Comparison of ENCODE assay signal across 24 cellular contexts in the genomic region with DNA sequence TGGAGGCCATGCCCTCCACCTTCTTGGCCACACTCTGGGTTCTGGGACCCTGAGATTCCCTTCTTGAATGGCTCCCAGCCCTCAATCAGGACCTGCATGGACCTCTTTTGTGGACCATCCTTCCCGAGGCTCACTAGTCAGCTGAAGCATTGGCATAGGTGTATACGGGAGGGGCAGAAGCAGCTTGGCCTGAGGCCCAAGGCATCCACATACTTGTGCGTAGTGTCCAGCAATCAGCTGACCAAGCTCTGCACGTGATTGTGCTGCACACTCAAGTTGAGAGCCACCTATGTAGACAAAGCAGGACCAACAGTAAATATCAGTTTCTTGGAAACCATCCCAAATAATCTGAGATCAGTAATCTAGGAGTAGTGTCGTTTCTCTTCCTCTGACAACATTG.
"Had no signal": no experiment of that assay in that cellular context is flagged by ENCODE, and none has a peak within 500 bp of the region (broad histone marks: within the 10 kb centered on the region; RNA-seq: fewer than 3 reads in every experiment).

No MANE protein-coding gene starts in this region.

- H3K27ac ChIP-seq: heart right ventricle, hepatocyte, left ventricle myocardium inferior, neural progenitor cell, ovary, right atrium auricular region, right lobe of liver, suprapubic skin, thoracic aorta, tibial nerve, vagina had no signal

- H3K27me3 ChIP-seq: ovary, right atrium auricular region, right lobe of liver, vagina had no signal

- H3K36me3 Mint-ChIP-seq: memory B cell; naive thymus-derived CD8-positive, alpha-beta T cell; neural progenitor cell; stimulated activated naive B cell treated with anti-CD40 and anti-IgM and Interleukin-4, amounts not matched to agents 10 μg/mL and 1 μg/mL and 100 μg/mL, for 72 hours; type B pancreatic cell had no signal

- H3K4me3 Mint-ChIP-seq: memory B cell; naive thymus-derived CD8-positive, alpha-beta T cell; nephron; neural progenitor cell; stimulated activated naive B cell treated with anti-CD40 and anti-IgM and Interleukin-4, amounts not matched to agents 10 μg/mL and 1 μg/mL and 100 μg/mL, for 72 hours; type B pancreatic cell had no signal

- DNase-seq: heart right ventricle; islet precursor cell; left ventricle myocardium inferior; naive thymus-derived CD8-positive, alpha-beta T cell; ovary; right lobe of liver; stimulated activated CD4-positive, alpha-beta T cell treated with anti-CD3 and anti-CD28 coated beads, Interleukin-12 subunit alpha, Interleukin-12 subunit beta, amount 100 ng/mL, for 4 hours; stimulated activated CD4-positive, alpha-beta T cell treated with anti-CD3 and anti-CD28 coated beads, Interleukin-15, amount 100 ng/mL, for 24 hours; stimulated activated CD4-positive, alpha-beta T cell treated with anti-CD3 and anti-CD28 coated beads, Interleukin-2, amount 100 ng/mL, for 24 hours; stimulated activated CD4-positive, alpha-beta T cell treated with anti-CD3 and anti-CD28 coated beads, Interleukin-4, amount 100 ng/mL, for 1 hour; stimulated activated naive B cell treated with anti-CD40 and anti-IgM and Interleukin-4, amounts not matched to agents 10 μg/mL and 1 μg/mL and 100 μg/mL, for 72 hours; stimulated activated naive CD8-positive, alpha-beta T cell treated with anti-CD3 and anti-CD28 coated beads, Interleukin-15, Interleukin-2, amounts not matched to agents 100 U/mL and 50 U/mL, for 24 hours had no signal

- H3K9me3 ChIP-seq: heart right ventricle, left ventricle myocardium inferior, ovary, right atrium auricular region, right lobe of liver, suprapubic skin, thoracic aorta, tibial nerve, vagina had no signal

- H3K4me1 Mint-ChIP-seq: nephron had no signal

- H3K27ac Mint-ChIP-seq: memory B cell; naive thymus-derived CD8-positive, alpha-beta T cell; nephron; neural progenitor cell; progenitor cell of endocrine pancreas; stimulated activated naive B cell treated with anti-CD40 and anti-IgM and Interleukin-4, amounts not matched to agents 10 μg/mL and 1 μg/mL and 100 μg/mL, for 72 hours; type B pancreatic cell had no signal

- H3K9me3 Mint-ChIP-seq: memory B cell; naive thymus-derived CD8-positive, alpha-beta T cell; nephron; neural progenitor cell; stimulated activated naive B cell treated with anti-CD40 and anti-IgM and Interleukin-4, amounts not matched to agents 10 μg/mL and 1 μg/mL and 100 μg/mL, for 72 hours; type B pancreatic cell had no signal

- H3K36me3 ChIP-seq: heart right ventricle, left ventricle myocardium inferior, neural progenitor cell, ovary, right atrium auricular region, right lobe of liver, suprapubic skin, thoracic aorta, tibial nerve, vagina had no signal

- H3K4me3 ChIP-seq: heart right ventricle, hepatocyte, left ventricle myocardium inferior, neural progenitor cell, ovary, right atrium auricular region, right lobe of liver, smooth muscle cell, suprapubic skin, thoracic aorta, tibial nerve, vagina had no signal

- H3K4me1 ChIP-seq: heart right ventricle, left ventricle myocardium inferior, neural progenitor cell, right atrium auricular region, right lobe of liver, suprapubic skin, tibial nerve, vagina had no signal
